Comparison of ENCODE assay signal across 17 cellular contexts in genomic region chr4:96390404-96390803, GRCh38.
DNase-seq lines count a peak whose midpoint lies in the region; ATAC-seq, FAIRE-seq and TF ChIP-seq lines count a peak whose summit lies in the region.
"Had no signal": no experiment of that assay in that cellular context is flagged by ENCODE, and none has a peak within 500 bp of the region (broad histone marks: within the 10 kb centered on the region; RNA-seq: fewer than 3 reads in every experiment).

No MANE protein-coding gene starts in this region.

- H3K36me3 ChIP-seq in GM23338 (ENCODE audit: insufficient read depth) = no peaks in the 10 kb centered on the region
- H3K36me3 ChIP-seq in PC-9 (ENCODE audit: low read depth) = no peaks in the 10 kb centered on the region
- no peaks in the 10 kb centered on the region for H3K36me3 ChIP-seq in H1 (ENCODE audit: control insufficient read depth in 2 of 4, insufficient read depth in 4 of 4, low read length in 3 of 4)
- H3K36me3 ChIP-seq in transverse colon = no peaks in the 10 kb centered on the region
- no peaks in the 10 kb centered on the region for H3K36me3 ChIP-seq in mucosa of descending colon (ENCODE audit: low read depth)
- H3K36me3 ChIP-seq: BE2C had no signal

- in situ Hi-C loops in transverse colon (cut with MboI; ENCODE audit: low pct_ligation_motif_present in 1 of 4, low pct_unique_long_range_greater_than_20kb in 1 of 4, low sequenced_read_pairs in 3 of 4) = no loop called here

- H2BK20ac ChIP-seq in H1 (ENCODE audit: low read length) = no peak overlapping the region

- no peak overlapping the region for H4K8ac ChIP-seq in H1 (ENCODE audit: extremely low read depth, insufficient read depth, low read length)

- no peak for TF ChIP-seq EP300 in H1 (IDR thresholded peaks at IDR 0.05; ENCODE audit: borderline replicate concordance in 1 of 2, low read depth in 2 of 2, low read length in 2 of 2)
- TF ChIP-seq EP300 in transverse colon (IDR thresholded peaks at IDR 0.05; ENCODE audit: low read depth) = no peak

- no TSS peak for BruUV-seq in PC-9 (replicated peaks; lab: Mats Ljungman, UMichigan)

- no peak overlapping the region for H4K5ac ChIP-seq in H1 (ENCODE audit: insufficient read length, low read depth, low read length)

- no peak for DNase-seq in GM23338 (ENCODE audit: low spot score)
- peak; percentile 9 to 35 for DNase-seq in PC-9
- no peak for DNase-seq in H1 (ENCODE audit: low read depth in 1 of 2, low spot score in 2 of 2)
- no peak for DNase-seq in transverse colon
- DNase-seq in T-helper 17 cell = no peak
- DNase-seq in NCI-H345 (lab: John Stamatoyannopoulos, UW) = no peak
- DNase-seq in mucosa of descending colon = no peak
- DNase-seq: 8988T; BE2C; C1 segment of cervical spinal cord; Caco-2; CD4-positive, CD25-positive, alpha-beta regulatory T cell; CD8-positive, alpha-beta memory T cell; GF-D8; GOT3; H9 had no signal

- intact Hi-C loops in PC-9 (cut with micrococcal nuclease; ENCODE audit: unreplicated experiment) = no loop called here
- intact Hi-C loops in transverse colon (cut with DNase I; ENCODE audit: low total_unique reads) = no loop called here
- intact Hi-C loops in mucosa of descending colon (cut with DNase I, micrococcal nuclease) = no loop called here

- no peaks in the 10 kb centered on the region for H3K79me1 ChIP-seq in H1 (ENCODE audit: low read depth, low read length)

- WGBS in H1 (ENCODE audit: extremely low coverage in 1 of 2, insufficient coverage in 1 of 2, insufficient read length in 1 of 2, insufficient replicate concordance in 2 of 2, low coverage in 1 of 2, low lambda C conversion rate in 2 of 2, missing lambda C conversion rate in 1 of 2), 2 experiments = 83% methylated on average over 5 of the region's 5 CpGs; no CpG with 5 or more reads in 1 of the 2 experiments
- WGBS in transverse colon (ENCODE audit: low coverage in 1 of 2), 2 donors = 66 to 70% methylated on average over 4 to 5 of the region's 5 CpGs

- no peak overlapping the region for H2AK5ac ChIP-seq in H1 (ENCODE audit: low read depth, low read length)

- no peak overlapping the region for H3K56ac ChIP-seq in H1 (replicated peaks; ENCODE audit: insufficient read length, low read depth, low read length)

- H3F3A ChIP-seq in GM23338 (replicated peaks; ENCODE audit: low read depth) = no peaks in the 10 kb centered on the region
- no peaks in the 10 kb centered on the region for H3F3A ChIP-seq in PC-9 (ENCODE audit: insufficient read depth, low read depth)

- no peaks in the 10 kb centered on the region for H3K9me3 Mint-ChIP-seq in GM23338
- H3K9me3 Mint-ChIP-seq: H9 had no signal

- no peak for TF ChIP-seq POLR2A in H1 (IDR thresholded peaks at IDR 0.05; ENCODE audit: control extremely low read depth in 1 of 2, low read depth in 2 of 2, low read length in 2 of 2)
- no peak for TF ChIP-seq POLR2A in transverse colon (IDR thresholded peaks at IDR 0.05)

- ATAC-seq in GM23338 (no peak), T-helper 17 cell (no peak), mucosa of descending colon (no peak)

- H2AFZ ChIP-seq in GM23338 (peak overlapping the region; percentile 33; the same call in 1 of the 2 replicates), PC-9 (no peak overlapping the region), H1 (ENCODE audit: low read length) (0 out of 2 replicates have a peak overlapping the region, but pooled peaks have one; percentile 50)

- H3K4me1 ChIP-seq in GM23338 (ENCODE audit: insufficient read depth) (no peaks in the 10 kb centered on the region), PC-9 (replicated peaks; ENCODE audit: insufficient read depth) (no peaks in the 10 kb centered on the region), H1 (replicated peaks in 1 of 4; ENCODE audit: control insufficient read depth in 3 of 4, insufficient read depth in 4 of 4, low read length in 3 of 4) (no peaks in the 10 kb centered on the region), transverse colon (no peaks in the 10 kb centered on the region), mucosa of descending colon (ENCODE audit: low read depth) (no peaks in the 10 kb centered on the region)
- H3K4me1 ChIP-seq: BE2C, Caco-2 had no signal

- H3K23me2 ChIP-seq in H1 (ENCODE audit: low read depth, low read length) = no peaks in the 10 kb centered on the region

- CTCF ChIA-PET in PC-9 (lab: Charles Lee) (interaction anchor here (0.6 kb wide), 1 partner anchor 271 kb away, joined by 3 read pairs; no protein-coding TSS in a partner anchor), H1 (lab: Charles Lee; ENCODE audit: partially characterized antibody) (interaction anchor here (1.7 kb wide), 1 partner anchor 880 kb away, joined by 3 read pairs; no protein-coding TSS in a partner anchor)

- H3K36me3 Mint-ChIP-seq in GM23338 (ENCODE audit: low read depth) = no peaks in the 10 kb centered on the region
- no peaks in the 10 kb centered on the region for H3K36me3 Mint-ChIP-seq in T-helper 17 cell (ENCODE audit: low read depth)
- H3K36me3 Mint-ChIP-seq: CD4-positive, CD25-positive, alpha-beta regulatory T cell; CD8-positive, alpha-beta memory T cell had no signal

- H2BK12ac ChIP-seq in H1 (ENCODE audit: low read depth, low read length) = no peak overlapping the region

- H3K27me3 ChIP-seq in GM23338 (ENCODE audit: insufficient read depth) = no peaks in the 10 kb centered on the region
- H3K27me3 ChIP-seq in PC-9 (ENCODE audit: insufficient read depth, low read depth) = no peaks in the 10 kb centered on the region
- no peaks in the 10 kb centered on the region for H3K27me3 ChIP-seq in H1 (replicated peaks in 1 of 4; ENCODE audit: control insufficient read depth in 3 of 4, extremely low read depth in 1 of 4, insufficient read depth in 3 of 4, low read length in 3 of 4)
- H3K27me3 ChIP-seq in transverse colon = no peaks in the 10 kb centered on the region
- H3K27me3 ChIP-seq: BE2C had no signal

- H4K91ac ChIP-seq in H1 (replicated peaks; ENCODE audit: insufficient read length, low read length) = no peak overlapping the region

- H3K4me1 Mint-ChIP-seq in GM23338 (no peaks in the 10 kb centered on the region), T-helper 17 cell (no peaks in the 10 kb centered on the region)
- H3K4me1 Mint-ChIP-seq: CD4-positive, CD25-positive, alpha-beta regulatory T cell; CD8-positive, alpha-beta memory T cell; H9 had no signal

- TF ChIP-seq CTCF in GM23338 (conservative IDR thresholded peaks at IDR 0.05; ENCODE audit: low read depth in 2 of 2) (no peak), PC-9 (conservative IDR thresholded peaks at IDR 0.05) (no peak), H1 (IDR thresholded peaks at IDR 0.05; ENCODE audit: control extremely low read depth in 1 of 3, insufficient read depth in 1 of 3, low read depth in 1 of 3, low read length in 3 of 3) (no peak), transverse colon (IDR thresholded peaks at IDR 0.05) (no peak), mucosa of descending colon (IDR thresholded peaks at IDR 0.05) (no peak)

- no peak overlapping the region for H2BK15ac ChIP-seq in H1 (ENCODE audit: low read length)

- H3K9me3 ChIP-seq in PC-9 (ENCODE audit: insufficient read depth, low read depth) (no peaks in the 10 kb centered on the region), H1 (ENCODE audit: insufficient read depth in 2 of 2, low read depth in 1 of 2, low read length in 1 of 2) (no peaks in the 10 kb centered on the region), transverse colon (no peaks in the 10 kb centered on the region), T-helper 17 cell (ENCODE audit: control insufficient read depth, low read length, poor library complexity, severe bottlenecking) (no peaks in the 10 kb centered on the region), mucosa of descending colon (no peaks in the 10 kb centered on the region)
- H3K9me3 ChIP-seq: BE2C, Caco-2 had no signal

- peaks cover under 1% of the 10 kb centered on the region for H3K27me3 Mint-ChIP-seq in GM23338 (ENCODE audit: insufficient read depth, low read depth, poor library complexity)
- no peaks in the 10 kb centered on the region for H3K27me3 Mint-ChIP-seq in T-helper 17 cell
- H3K27me3 Mint-ChIP-seq: CD4-positive, CD25-positive, alpha-beta regulatory T cell; CD8-positive, alpha-beta memory T cell had no signal

- H3K27ac ChIP-seq in GM23338 (ENCODE audit: low read depth) = no peak overlapping the region
- H3K27ac ChIP-seq in PC-9 = no peak overlapping the region
- H3K27ac ChIP-seq in H1 (ENCODE audit: low read depth, low read length) = no peak overlapping the region
- no peak overlapping the region for H3K27ac ChIP-seq in transverse colon

- TF ChIP-seq RAD21 in H1 (IDR thresholded peaks at IDR 0.05 in 1 of 2, conservative IDR thresholded peaks at IDR 0.05 in 1 of 2; ENCODE audit: low read depth in 2 of 2, low read length in 2 of 2) = no peak

- no peak overlapping the region for H3K14ac ChIP-seq in H1 (ENCODE audit: insufficient read length)

- no peak overlapping the region for H3K9ac ChIP-seq in H1 (replicated peaks in 1 of 4; ENCODE audit: extremely low read depth in 1 of 4, low read depth in 3 of 4, low read length in 3 of 4)

- no peak overlapping the region for H3K23ac ChIP-seq in H1 (ENCODE audit: insufficient read length)

- POLR2A ChIA-PET in PC-9 (lab: Charles Lee; ENCODE audit: unreplicated experiment) (no interaction called here), H1 (lab: Charles Lee; ENCODE audit: partially characterized antibody) (no interaction called here)

- no peak for FAIRE-seq in H1 (lab: Jason Lieb, UNC)
- FAIRE-seq: D721Med had no signal

- no peak overlapping the region for H3K4me3 Mint-ChIP-seq in GM23338
- no peak overlapping the region for H3K4me3 Mint-ChIP-seq in T-helper 17 cell
- H3K4me3 Mint-ChIP-seq: CD4-positive, CD25-positive, alpha-beta regulatory T cell; CD8-positive, alpha-beta memory T cell; H9 had no signal

- H4K20me1 ChIP-seq in GM23338 (replicated peaks; ENCODE audit: insufficient read depth) (no peaks in the 10 kb centered on the region), PC-9 (ENCODE audit: insufficient read depth) (no peaks in the 10 kb centered on the region), H1 (replicated peaks in 1 of 2; ENCODE audit: control insufficient read depth in 1 of 2, insufficient read depth in 2 of 2, low read length in 2 of 2) (no peaks in the 10 kb centered on the region)

- no peak overlapping the region for H3K4me2 ChIP-seq in GM23338
- H3K4me2 ChIP-seq in PC-9 = no peak overlapping the region
- H3K4me2 ChIP-seq in H1 (ENCODE audit: insufficient read depth in 1 of 2, low read depth in 2 of 2, low read length in 2 of 2) = no peak overlapping the region

- H3K79me2 ChIP-seq in GM23338 (replicated peaks; ENCODE audit: insufficient read depth) (no peaks in the 10 kb centered on the region), PC-9 (ENCODE audit: low read depth) (no peaks in the 10 kb centered on the region), H1 (ENCODE audit: control insufficient read depth in 1 of 2, insufficient read depth in 2 of 2, low read length in 2 of 2) (no peaks in the 10 kb centered on the region)

- H3K18ac ChIP-seq in H1 (ENCODE audit: extremely low read depth, low read length) = no peak overlapping the region

- no peaks in the 10 kb centered on the region for H3K9me2 ChIP-seq in GM23338 (ENCODE audit: insufficient read depth)
- H3K9me2 ChIP-seq in PC-9 (ENCODE audit: insufficient read depth) = no peaks in the 10 kb centered on the region

- no peak overlapping the region for H2BK5ac ChIP-seq in H1 (ENCODE audit: low read depth, low read length)

- H3K4ac ChIP-seq in H1 (replicated peaks; ENCODE audit: insufficient read length, low read depth, low read length) = no peak overlapping the region

- H3K4me3 ChIP-seq in GM23338 (no peak overlapping the region), PC-9 (no peak overlapping the region), H1 (ENCODE audit: extremely low read depth in 1 of 4, insufficient read depth in 2 of 4, low read depth in 3 of 4, low read length in 4 of 4) (no peak overlapping the region), transverse colon (no peak overlapping the region), mucosa of descending colon (no peak overlapping the region)

- no peak overlapping the region for H3K27ac Mint-ChIP-seq in GM23338
- no peak overlapping the region for H3K27ac Mint-ChIP-seq in T-helper 17 cell
- H3K27ac Mint-ChIP-seq: CD4-positive, CD25-positive, alpha-beta regulatory T cell; CD8-positive, alpha-beta memory T cell had no signal

- H2BK120ac ChIP-seq in H1 (replicated peaks; ENCODE audit: low read depth, low read length) = no peak overlapping the region

Comparison
In these comparisons a context has a peak if more than half of its experiments do, and no peak if none do; other contexts are left out.
1. DNase-seq: peak in PC-9 (2 of 2); none in GM23338 (single experiment), H1 (0 of 2), transverse colon (single experiment), T-helper 17 cell (0 of 3), NCI-H345 (single experiment) and mucosa of descending colon (0 of 3).